Comparison of ENCODE assay signal across 13 cellular contexts in genomic region chr1:168148916-168149315, GRCh38. TPM values are rescaled to one million over a fixed set of nuclear protein-coding genes. Genes with fewer than 3 reads are reported as not detected.
DNase-seq lines count a peak whose midpoint lies in the region; ATAC-seq and TF ChIP-seq lines count a peak whose summit lies in the region.
"Had no signal": no experiment of that assay in that cellular context is flagged by ENCODE, and none has a peak within 500 bp of the region (broad histone marks: within the 10 kb centered on the region; RNA-seq: fewer than 3 reads in every experiment).

No MANE protein-coding gene starts in this region.

- peak; percentile 33 to 52 for ATAC-seq in activated CD4-positive, CD25-positive, alpha-beta regulatory T cell treated with anti-CD3 and anti-CD28 coated beads, Interleukin-2, amount 50 U/mL, for 24 hours
- peak; percentile 68 for ATAC-seq in HG02642 (IDR thresholded peaks at IDR 0.05; ENCODE audit: poor library complexity, unreplicated experiment)
- ATAC-seq in naive thymus-derived CD4-positive, alpha-beta T cell = no peak
- ATAC-seq: body of pancreas had no signal

- H3K27ac ChIP-seq in uterus = peak overlapping the region; percentile 60 to 79
- H3K27ac ChIP-seq in naive thymus-derived CD4-positive, alpha-beta T cell (ENCODE audit: low read depth, low read length) = no peak overlapping the region
- H3K27ac ChIP-seq: body of pancreas had no signal

- no peaks in the 10 kb centered on the region for H3K9me3 Mint-ChIP-seq in naive thymus-derived CD4-positive, alpha-beta T cell

- H3K36me3 Mint-ChIP-seq in naive thymus-derived CD4-positive, alpha-beta T cell = no peaks in the 10 kb centered on the region

- no peak for TF ChIP-seq POLR2A in uterus (IDR thresholded peaks at IDR 0.05)

- H3K4me1 Mint-ChIP-seq in naive thymus-derived CD4-positive, alpha-beta T cell = peaks cover 4 to 23% (median 9%) of the 10 kb centered on the region in 7 donors

- intact Hi-C loops in uterus (cut with DNase I; ENCODE audit: low total_unique reads) = no loop called here
- intact Hi-C loops in naive thymus-derived CD4-positive, alpha-beta T cell (cut with micrococcal nuclease) = no loop called here

- peak overlapping the region in 3 of 10 donors; percentile 18 to 38 (median 26) for H3K4me3 Mint-ChIP-seq in naive thymus-derived CD4-positive, alpha-beta T cell

- peaks cover 0 to 5% (median 0%) of the 10 kb centered on the region in 5 donors for H3K27me3 Mint-ChIP-seq in naive thymus-derived CD4-positive, alpha-beta T cell

- H3K4me3 ChIP-seq in uterus = no peak overlapping the region
- no peak overlapping the region for H3K4me3 ChIP-seq in naive thymus-derived CD4-positive, alpha-beta T cell (ENCODE audit: low read length)
- H3K4me3 ChIP-seq: body of pancreas had no signal

- DNase-seq in activated CD4-positive, CD25-positive, alpha-beta regulatory T cell (lab: John Stamatoyannopoulos, UW) = no peak
- DNase-seq in OCI-M1 (lab: John Stamatoyannopoulos, UW) = peak; percentile 77
- no peak for DNase-seq in uterus
- no peak for DNase-seq in NCI-H1105 treated with DMSO at 0.1 percent for 48 hours (lab: John Stamatoyannopoulos, UW)
- DNase-seq in naive thymus-derived CD4-positive, alpha-beta T cell = no peak
- no peak for DNase-seq in SKM-1 treated with dmso at 0.1 percent for 144 hours (lab: John Stamatoyannopoulos, UW; ENCODE audit: unreplicated experiment)
- DNase-seq: BE2C; body of pancreas; foreskin fibroblast; NCI-H774; stimulated activated CD4-positive, alpha-beta T cell treated with anti-CD3 and anti-CD28 coated beads, Interleukin-15, amount 100 ng/mL, for 24 hours had no signal

- no peak overlapping the region for H3K27ac Mint-ChIP-seq in naive thymus-derived CD4-positive, alpha-beta T cell

- no peak for TF ChIP-seq CTCF in uterus (IDR thresholded peaks at IDR 0.05)

- H3K9me3 ChIP-seq in uterus = no peaks in the 10 kb centered on the region
- H3K9me3 ChIP-seq in naive thymus-derived CD4-positive, alpha-beta T cell (ENCODE audit: control insufficient read depth in 2 of 3, low read length in 3 of 3) = no peaks in the 10 kb centered on the region
- H3K9me3 ChIP-seq: BE2C, body of pancreas had no signal

- CTCF ChIA-PET in naive thymus-derived CD4-positive, alpha-beta T cell (lab: Charles Lee) = no interaction called here

- POLR2A ChIA-PET in naive thymus-derived CD4-positive, alpha-beta T cell (lab: Charles Lee) = interaction anchor here (0.5 kb wide), 1 partner anchor 53 kb away, joined by 3 read pairs; no protein-coding TSS in a partner anchor

- no peaks in the 10 kb centered on the region for H3K4me1 ChIP-seq in uterus
- H3K4me1 ChIP-seq in naive thymus-derived CD4-positive, alpha-beta T cell (ENCODE audit: control insufficient read depth in 2 of 2, insufficient read depth in 2 of 2, low read length in 2 of 2) = peaks cover 0 to 6% of the 10 kb centered on the region in 2 donors
- H3K4me1 ChIP-seq: BE2C, body of pancreas had no signal

- H3K36me3 ChIP-seq in uterus = no peaks in the 10 kb centered on the region
- no peaks in the 10 kb centered on the region for H3K36me3 ChIP-seq in naive thymus-derived CD4-positive, alpha-beta T cell (ENCODE audit: control insufficient read depth in 2 of 3, insufficient read depth in 3 of 3, low read length in 3 of 3)
- H3K36me3 ChIP-seq: BE2C had no signal

- H3K27me3 ChIP-seq in uterus = no peaks in the 10 kb centered on the region
- no peaks in the 10 kb centered on the region for H3K27me3 ChIP-seq in naive thymus-derived CD4-positive, alpha-beta T cell (ENCODE audit: control insufficient read depth in 2 of 2, insufficient read depth in 2 of 2, low read length in 2 of 2)
- H3K27me3 ChIP-seq: BE2C, body of pancreas had no signal

RNA-seq across cellular contexts. Expression of gene GPR161, which starts 12.2 kb away (rescaled TPM):
- total RNA-seq in uterus = 10 to 100 TPM in 3 of 4 donors, 1 to 10 TPM in 1; 9.7 to 45.5 (median 37.6) TPM
- total RNA-seq in naive thymus-derived CD4-positive, alpha-beta T cell = under 1 TPM in 4 of 5 experiments, not detected in 1; 0.05 to 0.60 (median 0.17) TPM
- not detected for polyA plus RNA-seq in naive thymus-derived CD4-positive, alpha-beta T cell

RNA-seq across cellular contexts. Expression of gene TIPRL, which starts 29.8 kb away (rescaled TPM):
- 10 to 100 TPM in 3 of 4 donors, 1 to 10 TPM in 1; 9.5 to 59.2 (median 28.3) TPM for total RNA-seq in uterus
- total RNA-seq in naive thymus-derived CD4-positive, alpha-beta T cell = 10 to 100 TPM; 17.2 to 41.2 (median 23.5) TPM
- polyA plus RNA-seq in naive thymus-derived CD4-positive, alpha-beta T cell = 10 to 100 TPM; 22.9 to 44.9 TPM

Comparison
In these comparisons a context has a peak if more than half of its experiments do, and no peak if none do; other contexts are left out.
1. RNA of gene GPR161, which starts 12.2 kb away (total RNA-seq): 9.7 to 45.5 TPM in uterus; 0.05 to 0.60 TPM in naive thymus-derived CD4-positive, alpha-beta T cell; every median in the first group is over 4 times any median in the second.